Comparison of ENCODE assay signal across 1 cellular context in genomic region chr11:23097906-23098305, GRCh38.
TF ChIP-seq lines count a peak whose summit lies in the region.

No MANE protein-coding gene starts in this region.

TF ChIP-seq in GM12878, 131 proteins besides CTCF, POLR2A, EP300 and RAD21 (continued from another document):
- TF ChIP-seq, protein P1, sequence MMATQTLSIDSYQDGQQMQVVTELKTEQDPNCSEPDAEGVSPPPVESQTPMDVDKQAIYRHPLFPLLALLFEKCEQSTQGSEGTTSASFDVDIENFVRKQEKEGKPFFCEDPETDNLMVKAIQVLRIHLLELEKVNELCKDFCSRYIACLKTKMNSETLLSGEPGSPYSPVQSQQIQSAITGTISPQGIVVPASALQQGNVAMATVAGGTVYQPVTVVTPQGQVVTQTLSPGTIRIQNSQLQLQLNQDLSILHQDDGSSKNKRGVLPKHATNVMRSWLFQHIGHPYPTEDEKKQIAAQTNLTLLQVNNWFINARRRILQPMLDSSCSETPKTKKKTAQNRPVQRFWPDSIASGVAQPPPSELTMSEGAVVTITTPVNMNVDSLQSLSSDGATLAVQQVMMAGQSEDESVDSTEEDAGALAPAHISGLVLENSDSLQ (IDR thresholded peaks at IDR 0.05): peak; percentile 50
- TF ChIP-seq RELA (IDR thresholded peaks at IDR 0.05; ENCODE audit: borderline replicate concordance, partially characterized antibody): no peak
- TF ChIP-seq KLF5 (IDR thresholded peaks at IDR 0.05; ENCODE audit: partially characterized antibody): no peak
- no peak for TF ChIP-seq SUZ12 (IDR thresholded peaks at IDR 0.05; ENCODE audit: unreplicated experiment)
- TF ChIP-seq STAT3 (IDR thresholded peaks at IDR 0.05; ENCODE audit: low read depth, low read length): no peak
- no peak for TF ChIP-seq RBBP5 (conservative IDR thresholded peaks at IDR 0.05)
- TF ChIP-seq MAX (IDR thresholded peaks at IDR 0.05; ENCODE audit: low read depth, low read length): no peak
- TF ChIP-seq ZNF622 (IDR thresholded peaks at IDR 0.05): no peak
- TF ChIP-seq SPI1 (IDR thresholded peaks at IDR 0.05; ENCODE audit: borderline replicate concordance, insufficient read depth, low read depth, low read length): no peak
- TF ChIP-seq NR2F1 (conservative IDR thresholded peaks at IDR 0.05): 0 out of 2 replicates have a peak, but pooled peaks have one; percentile 32
- TF ChIP-seq ESRRA (IDR thresholded peaks at IDR 0.05; ENCODE audit: low read length): no peak
- TF ChIP-seq ZNF274 (IDR thresholded peaks at IDR 0.05; ENCODE audit: insufficient read depth, insufficient read length): no peak
- TF ChIP-seq TCF3 (IDR thresholded peaks at IDR 0.05; ENCODE audit: borderline replicate concordance, insufficient read depth, low read depth, low read length): no peak
- no peak for TF ChIP-seq PAX5 (IDR thresholded peaks at IDR 0.05; ENCODE audit: borderline replicate concordance, low read depth, low read length)
- peak; percentile 90 for TF ChIP-seq MLLT1 (IDR thresholded peaks at IDR 0.05)
- TF ChIP-seq TCF12 (IDR thresholded peaks at IDR 0.05; ENCODE audit: low read depth, low read length): no peak
- peak in 1 of 2 experiments; percentile 41; a peak in 1 of 4 replicates for TF ChIP-seq BHLHE40 (IDR thresholded peaks at IDR 0.05; ENCODE audit: borderline replicate concordance in 1 of 2, low read depth in 2 of 2, low read length in 1 of 2)
- no peak for TF ChIP-seq CHD2 (IDR thresholded peaks at IDR 0.05; ENCODE audit: borderline replicate concordance, low read depth, low read length)
- TF ChIP-seq, protein P2, sequence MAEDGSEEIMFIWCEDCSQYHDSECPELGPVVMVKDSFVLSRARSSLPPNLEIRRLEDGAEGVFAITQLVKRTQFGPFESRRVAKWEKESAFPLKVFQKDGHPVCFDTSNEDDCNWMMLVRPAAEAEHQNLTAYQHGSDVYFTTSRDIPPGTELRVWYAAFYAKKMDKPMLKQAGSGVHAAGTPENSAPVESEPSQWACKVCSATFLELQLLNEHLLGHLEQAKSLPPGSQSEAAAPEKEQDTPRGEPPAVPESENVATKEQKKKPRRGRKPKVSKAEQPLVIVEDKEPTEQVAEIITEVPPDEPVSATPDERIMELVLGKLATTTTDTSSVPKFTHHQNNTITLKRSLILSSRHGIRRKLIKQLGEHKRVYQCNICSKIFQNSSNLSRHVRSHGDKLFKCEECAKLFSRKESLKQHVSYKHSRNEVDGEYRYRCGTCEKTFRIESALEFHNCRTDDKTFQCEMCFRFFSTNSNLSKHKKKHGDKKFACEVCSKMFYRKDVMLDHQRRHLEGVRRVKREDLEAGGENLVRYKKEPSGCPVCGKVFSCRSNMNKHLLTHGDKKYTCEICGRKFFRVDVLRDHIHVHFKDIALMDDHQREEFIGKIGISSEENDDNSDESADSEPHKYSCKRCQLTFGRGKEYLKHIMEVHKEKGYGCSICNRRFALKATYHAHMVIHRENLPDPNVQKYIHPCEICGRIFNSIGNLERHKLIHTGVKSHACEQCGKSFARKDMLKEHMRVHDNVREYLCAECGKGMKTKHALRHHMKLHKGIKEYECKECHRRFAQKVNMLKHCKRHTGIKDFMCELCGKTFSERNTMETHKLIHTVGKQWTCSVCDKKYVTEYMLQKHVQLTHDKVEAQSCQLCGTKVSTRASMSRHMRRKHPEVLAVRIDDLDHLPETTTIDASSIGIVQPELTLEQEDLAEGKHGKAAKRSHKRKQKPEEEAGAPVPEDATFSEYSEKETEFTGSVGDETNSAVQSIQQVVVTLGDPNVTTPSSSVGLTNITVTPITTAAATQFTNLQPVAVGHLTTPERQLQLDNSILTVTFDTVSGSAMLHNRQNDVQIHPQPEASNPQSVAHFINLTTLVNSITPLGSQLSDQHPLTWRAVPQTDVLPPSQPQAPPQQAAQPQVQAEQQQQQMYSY (CRISPR knock-in tag; IDR thresholded peaks at IDR 0.05): no peak
- no peak for TF ChIP-seq TARDBP (IDR thresholded peaks at IDR 0.05; ENCODE audit: borderline replicate concordance)
- no peak for TF ChIP-seq MYC (IDR thresholded peaks at IDR 0.05; ENCODE audit: insufficient read depth, insufficient read length, insufficient replicate concordance, low read length, severe bottlenecking)
- peak; percentile 84 for TF ChIP-seq MTA2 (IDR thresholded peaks at IDR 0.05; ENCODE audit: low read depth)
- peak; percentile 50; the same call in 1 of the 2 replicates for TF ChIP-seq GATAD2B (conservative IDR thresholded peaks at IDR 0.05; ENCODE audit: low read depth)
- TF ChIP-seq HDAC2 (IDR thresholded peaks at IDR 0.05): no peak
- no peak for TF ChIP-seq EED (IDR thresholded peaks at IDR 0.05; ENCODE audit: low read depth)
- no peak for TF ChIP-seq GABPA (IDR thresholded peaks at IDR 0.05; ENCODE audit: low read depth)
- TF ChIP-seq, protein P3, sequence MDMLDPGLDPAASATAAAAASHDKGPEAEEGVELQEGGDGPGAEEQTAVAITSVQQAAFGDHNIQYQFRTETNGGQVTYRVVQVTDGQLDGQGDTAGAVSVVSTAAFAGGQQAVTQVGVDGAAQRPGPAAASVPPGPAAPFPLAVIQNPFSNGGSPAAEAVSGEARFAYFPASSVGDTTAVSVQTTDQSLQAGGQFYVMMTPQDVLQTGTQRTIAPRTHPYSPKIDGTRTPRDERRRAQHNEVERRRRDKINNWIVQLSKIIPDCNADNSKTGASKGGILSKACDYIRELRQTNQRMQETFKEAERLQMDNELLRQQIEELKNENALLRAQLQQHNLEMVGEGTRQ (IDR thresholded peaks at IDR 0.05; ENCODE audit: borderline replicate concordance, low read depth, low read length): no peak
- TF ChIP-seq IKZF1 (conservative IDR thresholded peaks at IDR 0.05): peak; percentile 39; the same call in 1 of the 2 replicates
- peak; percentile 42; the same call in 1 of the 2 replicates for TF ChIP-seq DPF2 (IDR thresholded peaks at IDR 0.05)
- no peak for TF ChIP-seq CBX5 (IDR thresholded peaks at IDR 0.05; ENCODE audit: low read depth)
- TF ChIP-seq SKIL (IDR thresholded peaks at IDR 0.05; ENCODE audit: low read depth, poor library complexity, severe bottlenecking): no peak
- no peak for TF ChIP-seq E4F1 (IDR thresholded peaks at IDR 0.05; ENCODE audit: borderline replicate concordance, partially characterized antibody)
- TF ChIP-seq NR2C1 (IDR thresholded peaks at IDR 0.05): peak; percentile 20; the same call in 1 of the 2 replicates
- TF ChIP-seq, protein P4, sequence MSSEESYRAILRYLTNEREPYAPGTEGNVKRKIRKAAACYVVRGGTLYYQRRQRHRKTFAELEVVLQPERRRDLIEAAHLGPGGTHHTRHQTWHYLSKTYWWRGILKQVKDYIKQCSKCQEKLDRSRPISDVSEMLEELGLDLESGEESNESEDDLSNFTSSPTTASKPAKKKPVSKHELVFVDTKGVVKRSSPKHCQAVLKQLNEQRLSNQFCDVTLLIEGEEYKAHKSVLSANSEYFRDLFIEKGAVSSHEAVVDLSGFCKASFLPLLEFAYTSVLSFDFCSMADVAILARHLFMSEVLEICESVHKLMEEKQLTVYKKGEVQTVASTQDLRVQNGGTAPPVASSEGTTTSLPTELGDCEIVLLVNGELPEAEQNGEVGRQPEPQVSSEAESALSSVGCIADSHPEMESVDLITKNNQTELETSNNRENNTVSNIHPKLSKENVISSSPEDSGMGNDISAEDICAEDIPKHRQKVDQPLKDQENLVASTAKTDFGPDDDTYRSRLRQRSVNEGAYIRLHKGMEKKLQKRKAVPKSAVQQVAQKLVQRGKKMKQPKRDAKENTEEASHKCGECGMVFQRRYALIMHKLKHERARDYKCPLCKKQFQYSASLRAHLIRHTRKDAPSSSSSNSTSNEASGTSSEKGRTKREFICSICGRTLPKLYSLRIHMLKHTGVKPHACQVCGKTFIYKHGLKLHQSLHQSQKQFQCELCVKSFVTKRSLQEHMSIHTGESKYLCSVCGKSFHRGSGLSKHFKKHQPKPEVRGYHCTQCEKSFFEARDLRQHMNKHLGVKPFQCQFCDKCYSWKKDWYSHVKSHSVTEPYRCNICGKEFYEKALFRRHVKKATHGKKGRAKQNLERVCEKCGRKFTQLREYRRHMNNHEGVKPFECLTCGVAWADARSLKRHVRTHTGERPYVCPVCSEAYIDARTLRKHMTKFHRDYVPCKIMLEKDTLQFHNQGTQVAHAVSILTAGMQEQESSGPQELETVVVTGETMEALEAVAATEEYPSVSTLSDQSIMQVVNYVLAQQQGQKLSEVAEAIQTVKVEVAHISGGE (CRISPR knock-in tag; IDR thresholded peaks at IDR 0.05): no peak
- TF ChIP-seq TBL1XR1 (IDR thresholded peaks at IDR 0.05; ENCODE audit: low read depth, low read length): no peak
- TF ChIP-seq, protein P5, sequence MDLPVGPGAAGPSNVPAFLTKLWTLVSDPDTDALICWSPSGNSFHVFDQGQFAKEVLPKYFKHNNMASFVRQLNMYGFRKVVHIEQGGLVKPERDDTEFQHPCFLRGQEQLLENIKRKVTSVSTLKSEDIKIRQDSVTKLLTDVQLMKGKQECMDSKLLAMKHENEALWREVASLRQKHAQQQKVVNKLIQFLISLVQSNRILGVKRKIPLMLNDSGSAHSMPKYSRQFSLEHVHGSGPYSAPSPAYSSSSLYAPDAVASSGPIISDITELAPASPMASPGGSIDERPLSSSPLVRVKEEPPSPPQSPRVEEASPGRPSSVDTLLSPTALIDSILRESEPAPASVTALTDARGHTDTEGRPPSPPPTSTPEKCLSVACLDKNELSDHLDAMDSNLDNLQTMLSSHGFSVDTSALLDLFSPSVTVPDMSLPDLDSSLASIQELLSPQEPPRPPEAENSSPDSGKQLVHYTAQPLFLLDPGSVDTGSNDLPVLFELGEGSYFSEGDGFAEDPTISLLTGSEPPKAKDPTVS (IDR thresholded peaks at IDR 0.05; ENCODE audit: low read depth, low read length): 0 out of 2 replicates have a peak, but pooled peaks have one; percentile 21
- TF ChIP-seq WRNIP1 (IDR thresholded peaks at IDR 0.05; ENCODE audit: borderline replicate concordance, low read depth, low read length): no peak
- TF ChIP-seq SIN3A (IDR thresholded peaks at IDR 0.05; ENCODE audit: low read depth, low read length): no peak
TF ChIP-seq in GM12878: peak in this region for 15.
